Comparison of ENCODE assay signal across 7 cellular contexts in the genomic region with DNA sequence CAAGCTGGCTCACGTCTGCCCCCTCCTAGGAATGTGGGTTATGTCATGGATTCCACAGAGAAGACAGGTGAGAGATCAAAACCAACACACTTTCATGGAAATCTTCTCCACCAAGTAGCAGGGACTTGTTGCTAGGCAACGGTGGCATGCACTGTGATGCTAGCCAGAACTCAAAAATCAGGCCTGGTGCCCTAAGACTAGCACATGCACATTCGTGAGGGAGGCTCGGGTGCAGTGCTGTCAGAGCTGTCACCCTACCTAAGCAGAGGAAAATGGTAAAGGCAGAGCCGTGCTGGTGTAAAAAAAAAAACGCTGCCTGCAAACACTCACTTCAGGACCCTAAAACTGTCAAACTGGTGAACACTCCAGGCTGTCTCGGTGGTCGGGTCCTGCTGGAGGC. TPM values are rescaled to one million over a fixed set of nuclear protein-coding genes. Genes with fewer than 3 reads are reported as not detected.
"Had no signal": no experiment of that assay in that cellular context is flagged by ENCODE, and none has a peak within 500 bp of the region (broad histone marks: within the 10 kb centered on the region; RNA-seq: fewer than 3 reads in every experiment).

No MANE protein-coding gene starts in this region.

RNA-seq across cellular contexts. Expression of a gene that starts 52.2 kb away (rescaled TPM):
- total RNA-seq: GM23248, GM23338, H1, H4, H7, H9, HFFc6 had no signal
